ENCODE assay signal across 8 cellular contexts in genomic region chr16:74309789-74310781, GRCh38. TPM values are rescaled to one million over a fixed set of nuclear protein-coding genes. Genes with fewer than 3 reads are reported as not detected.
DNase-seq lines count a peak whose midpoint lies in the region; ATAC-seq and TF ChIP-seq lines count a peak whose summit lies in the region.

No MANE protein-coding gene starts in this region.

- H3K4me1 Mint-ChIP-seq in T-helper 17 cell, result peaks cover 8% of the 10 kb centered on the region

- intact Hi-C loops in prostate gland (cut with DNase I), result loop anchor here (10.0 kb wide), 1 partner anchor 315 kb away; no protein-coding TSS in a partner anchor

- DNase-seq in LNCaP clone FGC (ENCODE audit: low read depth) (no peak), T-helper 17 cell (no peak), foreskin fibroblast (peak; percentile 33 to 67), prostate gland (ENCODE audit: low spot score) (peak; percentile 31), GOT3 (lab: John Stamatoyannopoulos, UW) (no peak)

- 72% methylated on average over 15 of the region's 15 CpGs for WGBS in prostate gland

- no peaks in the 10 kb centered on the region for H3K27me3 ChIP-seq in DOHH2 (ENCODE audit: control insufficient read depth, low read length)
- H3K27me3 ChIP-seq in prostate gland (replicated peaks; ENCODE audit: insufficient read depth), result no peaks in the 10 kb centered on the region

- ATAC-seq in T-helper 17 cell (peak; percentile 32), GM21825 (IDR thresholded peaks at IDR 0.05; ENCODE audit: unreplicated experiment) (no peak)

- H3K27ac ChIP-seq in 22Rv1, result no peak overlapping the region
- H3K27ac ChIP-seq in DOHH2 (ENCODE audit: low read depth, low read length), result no peak overlapping the region
- H3K27ac ChIP-seq in prostate gland, result no peak overlapping the region

- H3K4me1 ChIP-seq in DOHH2 (ENCODE audit: control insufficient read depth, low read length) (no peaks in the 10 kb centered on the region), prostate gland (replicated peaks) (no peaks in the 10 kb centered on the region)

- H3K27me3 Mint-ChIP-seq in T-helper 17 cell, result no peaks in the 10 kb centered on the region

- TF ChIP-seq CTCF in 22Rv1 (IDR thresholded peaks at IDR 0.05) (peak; percentile 88), DOHH2 (IDR thresholded peaks at IDR 0.05; ENCODE audit: low read depth, low read length, poor library complexity, severe bottlenecking) (peak; percentile 86), LNCaP clone FGC (IDR thresholded peaks at IDR 0.05; ENCODE audit: control insufficient read depth, extremely low read depth, insufficient read depth) (peak; percentile 69), foreskin fibroblast (IDR thresholded peaks at IDR 0.05; ENCODE audit: low read depth, low read length) (peak; percentile 74), prostate gland (IDR thresholded peaks at IDR 0.05) (peak; percentile 41 to 71 (median 52))

- no peak overlapping the region for H3K4me3 ChIP-seq in DOHH2 (ENCODE audit: low read length)
- H3K4me3 ChIP-seq in LNCaP clone FGC (ENCODE audit: low read depth, low read length), result no peak overlapping the region
- H3K4me3 ChIP-seq in foreskin fibroblast (ENCODE audit: low read depth in 1 of 2, low read length in 2 of 2), result no peak overlapping the region
- no peak overlapping the region for H3K4me3 ChIP-seq in prostate gland

- peaks cover 9% of the 10 kb centered on the region for H3K36me3 Mint-ChIP-seq in T-helper 17 cell (ENCODE audit: low read depth)

- peaks cover 23% of the 10 kb centered on the region for H3F3A ChIP-seq in DOHH2 (ENCODE audit: control insufficient read depth, insufficient read depth)

- no peak overlapping the region for H3K27ac Mint-ChIP-seq in T-helper 17 cell

- no peaks in the 10 kb centered on the region for H3K9me2 ChIP-seq in DOHH2 (replicated peaks; ENCODE audit: control insufficient read depth, low read length)

- no peaks in the 10 kb centered on the region for H4K20me1 ChIP-seq in DOHH2 (ENCODE audit: control insufficient read depth, insufficient read depth, low read depth, low read length)

- no peak overlapping the region for H3K4me3 Mint-ChIP-seq in T-helper 17 cell

- no peak overlapping the region for H3K4me2 ChIP-seq in DOHH2 (ENCODE audit: low read length)

- H3K79me2 ChIP-seq in DOHH2 (ENCODE audit: control insufficient read depth, low read length), result no peaks in the 10 kb centered on the region

- TF ChIP-seq POLR2A in prostate gland (IDR thresholded peaks at IDR 0.05), result no peak

- H3K36me3 ChIP-seq in DOHH2 (ENCODE audit: control insufficient read depth, low read length) (peaks cover 20% of the 10 kb centered on the region), prostate gland (no peaks in the 10 kb centered on the region)

- H3K9me3 ChIP-seq in DOHH2 (ENCODE audit: control insufficient read depth, insufficient read depth, low read length), result no peaks in the 10 kb centered on the region
- H3K9me3 ChIP-seq in T-helper 17 cell (ENCODE audit: control insufficient read depth, low read length, poor library complexity, severe bottlenecking), result no peaks in the 10 kb centered on the region
- no peaks in the 10 kb centered on the region for H3K9me3 ChIP-seq in prostate gland

RNA-seq across cellular contexts. Expression of gene PSMD7, which starts 13.5 kb away (rescaled TPM):
- total RNA-seq in T-helper 17 cell, result 10 to 100 TPM; 90.5 to 97.2 TPM
- 10 to 100 TPM; 54.1 to 78.0 TPM for total RNA-seq in prostate gland

Comparison
In these comparisons a context has a peak if more than half of its experiments do, and no peak if none do; other contexts are left out.
1. DNase-seq: peak in foreskin fibroblast (2 of 2) and prostate gland (single experiment); none in LNCaP clone FGC (single experiment), T-helper 17 cell (0 of 3) and GOT3 (single experiment).
2. Peak in every context shown above with its lines, with median percentiles within 50 percentile points of each other: CTCF ChIP-seq.